In genomic region chr9:114291886-114292590, GRCh38 we compare ENCODE assay signal across 24 cellular contexts. TPM values are rescaled to one million over a fixed set of nuclear protein-coding genes. Genes with fewer than 3 reads are reported as not detected.
A peak's percentile ranks its signal among the peaks of the same experiment; 100 is the strongest.
DNase-seq lines count a peak whose midpoint lies in the region; ATAC-seq and TF ChIP-seq lines count a peak whose summit lies in the region.
"Had no signal": no experiment of that assay in that cellular context is flagged by ENCODE, and none has a peak within 500 bp of the region (broad histone marks: within the 10 kb centered on the region; RNA-seq: fewer than 3 reads in every experiment).

No MANE protein-coding gene starts in this region.

- no peak overlapping the region for H3K4me3 Mint-ChIP-seq in activated CD8-positive, alpha-beta memory T cell treated with anti-CD3 and anti-CD28 coated beads, Interleukin-2, amount 10 ng/mL, durations not matched to agents 7 days and 5 days
- H3K4me3 Mint-ChIP-seq: CD4-positive, alpha-beta memory T cell had no signal

- peaks cover 19% of the 10 kb centered on the region for H3K27me3 Mint-ChIP-seq in activated CD8-positive, alpha-beta memory T cell treated with anti-CD3 and anti-CD28 coated beads, Interleukin-2, amount 10 ng/mL, durations not matched to agents 7 days and 5 days

- no peaks in the 10 kb centered on the region for H3K4me1 Mint-ChIP-seq in activated CD8-positive, alpha-beta memory T cell treated with anti-CD3 and anti-CD28 coated beads, Interleukin-2, amount 10 ng/mL, durations not matched to agents 7 days and 5 days

- H3K4me1 ChIP-seq in RWPE2 (ENCODE audit: insufficient read depth, poor library complexity, severe bottlenecking) (peaks cover 11% of the 10 kb centered on the region), lower lobe of right lung (no peaks in the 10 kb centered on the region), thoracic aorta (ENCODE audit: control insufficient read depth in 1 of 2, low read depth in 2 of 2) (peaks cover 0 to 14% of the 10 kb centered on the region in 2 donors)
- H3K4me1 ChIP-seq: parathyroid adenoma, right atrium auricular region had no signal

- intact Hi-C loops in lower lobe of right lung (cut with DNase I) = loop anchor here (10.0 kb wide), 1 partner anchor 187 kb away; no protein-coding TSS in a partner anchor

- no peak for ATAC-seq in activated CD8-positive, alpha-beta memory T cell treated with anti-CD3 and anti-CD28 coated beads, Interleukin-2, amount 10 ng/mL, durations not matched to agents 7 days and 5 days
- ATAC-seq in RWPE2 (ENCODE audit: low read depth) (no peak), lower lobe of right lung (no peak), thoracic aorta (ENCODE audit: insufficient number of reproducible peaks, low FRiP score, low read depth) (no peak), GM21360 (IDR thresholded peaks at IDR 0.05; ENCODE audit: unreplicated experiment) (no peak)
- ATAC-seq: body of pancreas had no signal

- no peak overlapping the region for H3K4me3 ChIP-seq in RWPE2 (ENCODE audit: severe bottlenecking)
- no peak overlapping the region for H3K4me3 ChIP-seq in lower lobe of right lung
- no peak overlapping the region for H3K4me3 ChIP-seq in thoracic aorta
- H3K4me3 ChIP-seq: A549, body of pancreas, right atrium auricular region had no signal

- DNase-seq in activated CD8-positive, alpha-beta memory T cell treated with anti-CD3 and anti-CD28 coated beads, Interleukin-2, amount 50 U/mL, for 48 hours = peak; percentile 38
- DNase-seq in activated CD8-positive, alpha-beta memory T cell treated with anti-CD3 and anti-CD28 coated beads, Interleukin-2, amount 10 ng/mL, durations not matched to agents 7 days and 5 days = no peak
- DNase-seq in RWPE2 (ENCODE audit: low spot score) (peak; percentile 23), lower lobe of right lung (peak; percentile 19), thoracic aorta (ENCODE audit: low spot score) (peak; percentile 1), NCI-H187 (lab: John Stamatoyannopoulos, UW) (no peak), epidermal melanocyte (ENCODE audit: insufficient read length, low spot score) (no peak)
- DNase-seq: activated CD4-positive, alpha-beta T cell treated with anti-CD3 and anti-CD28 coated beads, Interleukin-2, amount 50 U/mL, for 1 hour; CD4-positive, alpha-beta memory T cell; effector CD4-positive, alpha-beta T cell; NCI-H446 treated with DMSO at 0.1 percent for 48 hours; Right ventricle myocardium superior; stimulated activated CD4-positive, alpha-beta T cell treated with anti-CD3 and anti-CD28 coated beads, Interleukin-4, amount 100 ng/mL, for 4 hours; stimulated activated naive CD4-positive, alpha-beta T cell had no signal

- H3K9me3 ChIP-seq in RWPE2 (ENCODE audit: severe bottlenecking) (peaks cover 2% of the 10 kb centered on the region), lower lobe of right lung (peaks cover 9% of the 10 kb centered on the region), thoracic aorta (peaks cover 7% of the 10 kb centered on the region)
- H3K9me3 ChIP-seq: body of pancreas had no signal

- peaks cover 51% of the 10 kb centered on the region for H3K36me3 ChIP-seq in RWPE2 (ENCODE audit: low read depth)
- H3K36me3 ChIP-seq in lower lobe of right lung = peaks cover 6% of the 10 kb centered on the region
- peaks cover 17% of the 10 kb centered on the region for H3K36me3 ChIP-seq in thoracic aorta

- no peak overlapping the region for H3K27ac ChIP-seq in RWPE2 (ENCODE audit: poor library complexity, severe bottlenecking)
- no peak overlapping the region for H3K27ac ChIP-seq in lower lobe of right lung
- H3K27ac ChIP-seq in thoracic aorta = no peak overlapping the region
- H3K27ac ChIP-seq: A549, body of pancreas, parathyroid adenoma, right atrium auricular region, VCaP had no signal

- H3K9me3 Mint-ChIP-seq in activated CD8-positive, alpha-beta memory T cell treated with anti-CD3 and anti-CD28 coated beads, Interleukin-2, amount 10 ng/mL, durations not matched to agents 7 days and 5 days (ENCODE audit: low read depth) = peaks cover 4% of the 10 kb centered on the region

- TF ChIP-seq CTCF in RWPE2 (IDR thresholded peaks at IDR 0.05; ENCODE audit: poor library complexity, severe bottlenecking) (no peak), lower lobe of right lung (IDR thresholded peaks at IDR 0.05) (no peak), thoracic aorta (IDR thresholded peaks at IDR 0.05) (no peak)

- H3K27me3 ChIP-seq in RWPE2 (ENCODE audit: insufficient read depth, poor library complexity, severe bottlenecking) (no peaks in the 10 kb centered on the region), lower lobe of right lung (ENCODE audit: low read depth) (no peaks in the 10 kb centered on the region), thoracic aorta (replicated peaks; ENCODE audit: insufficient read depth) (no peaks in the 10 kb centered on the region)
- H3K27me3 ChIP-seq: body of pancreas, right atrium auricular region had no signal

- CTCF ChIA-PET in activated CD8-positive, alpha-beta memory T cell treated with anti-CD3 and anti-CD28 coated beads, Interleukin-2, amount 10 ng/mL, durations not matched to agents 7 days and 5 days (lab: Charles Lee) = interaction anchor here (1.0 to 4.8 kb wide), 8 partner anchors 16 to 209 kb away, joined by 4 to 61 read pairs (median 8); partner anchors contain the start of gene COL27A1

- no peaks in the 10 kb centered on the region for H3K36me3 Mint-ChIP-seq in activated CD8-positive, alpha-beta memory T cell treated with anti-CD3 and anti-CD28 coated beads, Interleukin-2, amount 10 ng/mL, durations not matched to agents 7 days and 5 days

- no peak overlapping the region for H3K27ac Mint-ChIP-seq in activated CD8-positive, alpha-beta memory T cell treated with anti-CD3 and anti-CD28 coated beads, Interleukin-2, amount 10 ng/mL, durations not matched to agents 7 days and 5 days

RNA-seq across cellular contexts. Expression of gene ORM1, which starts 30.9 kb away (rescaled TPM):
- not detected for total RNA-seq in activated CD8-positive, alpha-beta memory T cell treated with anti-CD3 and anti-CD28 coated beads, Interleukin-2, amount 10 ng/mL, durations not matched to agents 7 days and 5 days
- total RNA-seq in lower lobe of right lung (9.2 TPM), thoracic aorta (not detected)
- total RNA-seq: CD4-positive, alpha-beta memory T cell; cerebellum; epithelial cell of proximal tubule; lung microvascular endothelial cell; right atrium auricular region; temporal lobe had no signal

RNA-seq across cellular contexts. Expression of gene ORM2, which starts 37.6 kb away (rescaled TPM):
- not detected for total RNA-seq in activated CD8-positive, alpha-beta memory T cell treated with anti-CD3 and anti-CD28 coated beads, Interleukin-2, amount 10 ng/mL, durations not matched to agents 7 days and 5 days
- total RNA-seq in lower lobe of right lung (3.1 TPM), thoracic aorta (not detected)
- total RNA-seq: body of pancreas; CD4-positive, alpha-beta memory T cell; cerebellum; epithelial cell of proximal tubule; lung microvascular endothelial cell; right atrium auricular region; Right ventricle myocardium superior; temporal lobe had no signal

Comparison
In these comparisons a context has a peak if more than half of its experiments do, and no peak if none do; other contexts are left out.
1. DNase-seq: peak in activated CD8-positive, alpha-beta memory T cell treated with anti-CD3 and anti-CD28 coated beads, Interleukin-2, amount 50 U/mL, for 48 hours (single experiment), RWPE2 (single experiment), lower lobe of right lung (single experiment) and thoracic aorta (single experiment); none in activated CD8-positive, alpha-beta memory T cell treated with anti-CD3 and anti-CD28 coated beads, Interleukin-2, amount 10 ng/mL, durations not matched to agents 7 days and 5 days (single experiment), NCI-H187 (0 of 2) and epidermal melanocyte (single experiment).
2. RNA of gene ORM1, which starts 30.9 kb away (total RNA-seq): 9.2 TPM in lower lobe of right lung (single experiment); not detected in activated CD8-positive, alpha-beta memory T cell treated with anti-CD3 and anti-CD28 coated beads, Interleukin-2, amount 10 ng/mL, durations not matched to agents 7 days and 5 days and not detected in thoracic aorta; every median in the first group is over 10 times any median in the second.